1 cellular context compared by ENCODE assay signal in genomic region chr6:3900744-3901351, GRCh38.
A peak's percentile ranks its signal among the peaks of the same experiment; 100 is the strongest.
TF ChIP-seq lines count a peak whose summit lies in the region.

No MANE protein-coding gene starts in this region.

TF ChIP-seq in HEK293, 187 proteins besides CTCF, POLR2A, EP300 and RAD21 (continued from another document):
- TF ChIP-seq ZNF18 (tag by site-specific recombination; IDR thresholded peaks at IDR 0.05) (no peak), ZBTB21 (tag by site-specific recombination; IDR thresholded peaks at IDR 0.05) (peak; percentile 68), SP7 (tag by site-specific recombination; IDR thresholded peaks at IDR 0.05) (peak; percentile 22; the same call in 1 of the 2 replicates), ZNF184 (tag by site-specific recombination; IDR thresholded peaks at IDR 0.05) (0 out of 2 replicates have a peak, but pooled peaks have one; percentile 32)
